In the genomic region with DNA sequence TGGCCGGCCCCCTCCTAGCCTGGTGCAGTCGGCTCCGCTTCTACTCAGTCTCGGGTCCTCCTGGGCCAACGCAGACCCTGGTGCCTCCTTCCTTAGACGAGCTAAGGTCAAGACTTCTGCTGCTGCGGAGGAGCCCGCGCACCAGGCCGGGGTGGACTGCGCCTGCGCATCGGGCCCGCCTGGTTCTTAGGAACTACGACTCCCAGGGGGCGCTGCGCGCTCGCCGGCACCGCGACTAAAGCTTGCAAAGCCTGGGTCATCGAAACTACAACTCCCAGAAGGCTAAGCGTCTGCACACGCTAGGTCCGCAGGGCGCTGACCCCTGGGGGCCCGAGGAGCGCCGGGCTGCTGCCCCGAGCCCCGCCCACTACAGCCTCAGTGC, we compare ENCODE assay signal across 8 cellular contexts. TPM values are rescaled to one million over a fixed set of nuclear protein-coding genes. Genes with fewer than 3 reads are reported as not detected.
DNase-seq lines count a peak whose midpoint lies in the region; TF ChIP-seq lines count a peak whose summit lies in the region.

A gene (minus strand): TSS at position 145 of the 382 bp plus-strand sequence. CDS start 6,559 bp downstream, outside the sequence.

- peak within 1 kb of the TSS; percentile 55 for H3K4me3 Mint-ChIP-seq in T-helper 2 cell treated with Interferon-gamma antibody and Interleukin-4, amounts not matched to agents 5 μg/mL and 100 μg/mL, for 36 hours

- peaks cover 8 to 17% of the 10 kb centered on the region in 2 donors for H3K4me1 ChIP-seq in adrenal gland (replicated peaks in 1 of 2)

- H3K36me3 ChIP-seq in adrenal gland (replicated peaks in 1 of 2), result no peaks in the 10 kb centered on the region

- H3K9me3 ChIP-seq in adrenal gland (replicated peaks in 1 of 3), result no peaks in the 10 kb centered on the region

- DNase-seq in DMS79 (lab: John Stamatoyannopoulos, UW) (peak; percentile 33), adrenal gland (peak; percentile 89 to 97 (median 96)), hypothalamus (lab: John Stamatoyannopoulos, UW) (peak; percentile 45 to 97 (median 90)), NCI-H226 (no peak), COLO668 (lab: John Stamatoyannopoulos, UW; ENCODE audit: unreplicated experiment) (no peak), NAMALWA (ENCODE audit: low spot score) (no peak)
- peak; percentile 23 for DNase-seq in T-helper 2 cell treated with Interferon-gamma antibody and Interleukin-4, amounts not matched to agents 5 μg/mL and 100 μg/mL, for 36 hours (ENCODE audit: low spot score)
- DNase-seq in stimulated activated CD4-positive, alpha-beta T cell treated with anti-CD3 and anti-CD28 coated beads, Interleukin-12 subunit alpha, Interleukin-12 subunit beta, amount 100 ng/mL, for 24 hours (ENCODE audit: low read depth in 2 of 2), result peak; percentile 66 to 80

- TF ChIP-seq POLR2A in adrenal gland (IDR thresholded peaks at IDR 0.05), result peak in 1 of 2 donors; percentile 32

- peak in 5 of 6 experiments; percentile 11 to 48 (median 36) for TF ChIP-seq CTCF in adrenal gland (IDR thresholded peaks at IDR 0.05)

- 0 to 3% (median 1%) methylated on average over 7 to 32 of the region's 32 CpGs; no CpG with 5 or more reads in 1 of the 4 donors for WGBS in adrenal gland, 4 donors

- no peak within 1 kb of the TSS for H3K27ac Mint-ChIP-seq in T-helper 2 cell treated with Interferon-gamma antibody and Interleukin-4, amounts not matched to agents 5 μg/mL and 100 μg/mL, for 36 hours

- intact Hi-C loops in adrenal gland (cut with DNase I), result no loop called here

- H3K4me1 Mint-ChIP-seq in T-helper 2 cell treated with Interferon-gamma antibody and Interleukin-4, amounts not matched to agents 5 μg/mL and 100 μg/mL, for 36 hours (ENCODE audit: low read depth), result no peaks in the 10 kb centered on the region

- peaks cover 46% of the 10 kb centered on the region for H3K9me3 Mint-ChIP-seq in T-helper 2 cell treated with Interferon-gamma antibody and Interleukin-4, amounts not matched to agents 5 μg/mL and 100 μg/mL, for 36 hours

- H3K36me3 Mint-ChIP-seq in T-helper 2 cell treated with Interferon-gamma antibody and Interleukin-4, amounts not matched to agents 5 μg/mL and 100 μg/mL, for 36 hours (ENCODE audit: low read depth), result peaks cover 1% of the 10 kb centered on the region

- H3K27ac ChIP-seq in adrenal gland, result peak within 1 kb of the TSS in 1 of 5 donors; percentile 46

- no peaks in the 10 kb centered on the region for H3K27me3 ChIP-seq in adrenal gland

- peak within 1 kb of the TSS; percentile 42 to 95 (median 66) for H3K4me3 ChIP-seq in adrenal gland

- H3K27me3 Mint-ChIP-seq in T-helper 2 cell treated with Interferon-gamma antibody and Interleukin-4, amounts not matched to agents 5 μg/mL and 100 μg/mL, for 36 hours (ENCODE audit: low read depth), result no peaks in the 10 kb centered on the region

RNA-seq across cellular contexts. Expression of the gene that starts here (rescaled TPM):
- total RNA-seq in adrenal gland, result 10 to 100 TPM in 1 of 8 donors, 1 to 10 TPM in 7; 2.5 to 37.5 (median 6.4) TPM
- polyA plus RNA-seq in adrenal gland, result 1 to 10 TPM in 1 of 3 donors, under 1 TPM in 2; 0.30 to 1.0 (median 0.97) TPM

Comparison
In these comparisons a context has a peak if more than half of its experiments do, and no peak if none do; other contexts are left out.
1. DNase-seq: peak in DMS79 (single experiment), T-helper 2 cell treated with Interferon-gamma antibody and Interleukin-4, amounts not matched to agents 5 μg/mL and 100 μg/mL, for 36 hours (single experiment), adrenal gland (7 of 7), hypothalamus (51 of 51) and stimulated activated CD4-positive, alpha-beta T cell treated with anti-CD3 and anti-CD28 coated beads, Interleukin-12 subunit alpha, Interleukin-12 subunit beta, amount 100 ng/mL, for 24 hours (2 of 2); none in NCI-H226 (single experiment), COLO668 (single experiment) and NAMALWA (single experiment).